ENCODE assay signal across 32 cellular contexts in genomic region chrX:74111245-74111644, GRCh38.
"Had no signal": no experiment of that assay in that cellular context is flagged by ENCODE, and none has a peak within 500 bp of the region (broad histone marks: within the 10 kb centered on the region; RNA-seq: fewer than 3 reads in every experiment).

No MANE protein-coding gene starts in this region.

- H3K4me3 ChIP-seq: adrenal gland, body of pancreas, breast epithelium had no signal

- H3K9me3 ChIP-seq: body of pancreas had no signal

- DNase-seq: activated B cell treated with CpG ODN at 0.5 μM for 24 hours; activated CD4-positive, alpha-beta memory T cell treated with anti-CD3 and anti-CD28 coated beads for 36 hours; activated CD4-positive, alpha-beta T cell treated with anti-CD3 and anti-CD28 coated beads for 4 hours; activated CD4-positive, alpha-beta T cell treated with anti-CD3 and anti-CD28 coated beads, Interleukin-2, amount 10 ng/mL, durations not matched to agents 24 days and 14 days; activated CD4-positive, alpha-beta T cell treated with anti-CD3 and anti-CD28 coated beads, Interleukin-2, amount 50 U/mL, for 1 hour; activated CD4-positive, alpha-beta T cell treated with anti-CD3 and anti-CD28 coated beads, Interleukin-2, amount 50 U/mL, for 4 hours; activated CD4-positive, CD25-positive, alpha-beta regulatory T cell treated with anti-CD3 and anti-CD28 coated beads, Interleukin-2, amount 50 U/mL, for 72 hours; activated CD8-positive, alpha-beta memory T cell treated with anti-CD3 and anti-CD28 coated beads, Interleukin-2, amount 50 U/mL, for 4 hours; activated CD8-positive, alpha-beta T cell treated with anti-CD3 and anti-CD28 coated beads for 36 hours; activated effector memory CD4-positive, alpha-beta T cell treated with anti-CD3 and anti-CD28 coated beads, Interleukin-2, amount 50 U/mL, for 16 hours; activated gamma-delta T cell treated with Interleukin-2 at 50 U/mL for 16 hours; activated naive CD4-positive, alpha-beta T cell; activated naive CD4-positive, alpha-beta T cell treated with anti-CD3 and anti-CD28 coated beads for 36 hours; activated naive CD4-positive, alpha-beta T cell treated with anti-CD3 and anti-CD28 coated beads, Interleukin-2, amount 50 U/mL, for 16 hours; activated naive CD8-positive, alpha-beta T cell treated with anti-CD3 and anti-CD28 coated beads for 36 hours; activated T-cell treated with anti-CD3 and anti-CD28 coated beads for 4 hours; activated T-cell treated with anti-CD3 and anti-CD28 coated beads, Interleukin-2, amount 50 U/mL, for 1 hour; activated T-cell treated with anti-CD3 and anti-CD28 coated beads, Interleukin-2, amount 50 U/mL, for 4 hours; activated T-cell treated with anti-CD3 and anti-CD28 coated beads, Interleukin-2, amount 50 U/mL, for 72 hours; adrenal gland; amniotic stem cell; aorta; body of pancreas; brain microvascular endothelial cell; central memory CD4-positive, alpha-beta T cell; T-helper 2 cell; T-helper 9 cell had no signal

- ATAC-seq: activated CD8-positive, alpha-beta T cell treated with anti-CD3 and anti-CD28 coated beads for 36 hours; activated naive CD4-positive, alpha-beta T cell treated with anti-CD3 and anti-CD28 coated beads, Interleukin-2, amount 50 U/mL, for 72 hours; activated T-cell treated with anti-CD3 and anti-CD28 coated beads, Interleukin-2, amount 50 U/mL, for 4 hours; activated T-cell treated with anti-CD3 and anti-CD28 coated beads, Interleukin-2, amount 50 U/mL, for 72 hours; activated T-helper 17 cell treated with anti-CD3 and anti-CD28 coated beads, Interleukin-2, amount 50 U/mL, for 72 hours; body of pancreas had no signal

- H3K36me3 ChIP-seq: adrenal gland, brain microvascular endothelial cell, breast epithelium had no signal

- H3K27me3 ChIP-seq: adrenal gland, body of pancreas, brain microvascular endothelial cell had no signal

- H3K4me1 ChIP-seq: adrenal gland, body of pancreas, breast epithelium had no signal

- H3K27ac ChIP-seq: adrenal gland, body of pancreas, brain microvascular endothelial cell, breast epithelium, VCaP had no signal

- FAIRE-seq: TTC549 had no signal
